Comparison of ENCODE assay signal across 10 cellular contexts in genomic region chr1:47755368-47755990, GRCh38.
DNase-seq lines count a peak whose midpoint lies in the region; ATAC-seq and TF ChIP-seq lines count a peak whose summit lies in the region.
"Had no signal": no experiment of that assay in that cellular context is flagged by ENCODE, and none has a peak within 500 bp of the region (broad histone marks: within the 10 kb centered on the region; RNA-seq: fewer than 3 reads in every experiment).

No MANE protein-coding gene starts in this region.

- POLR2A ChIA-PET in GM10248 (lab: Yijun Ruan, JAX): no interaction called here
- POLR2A ChIA-PET in naive thymus-derived CD8-positive, alpha-beta T cell (lab: Charles Lee): no interaction called here

- CTCF ChIA-PET in GM10248 (lab: Yijun Ruan, JAX): interaction anchor here (0.8 to 8.2 kb wide), 18 partner anchors 9 to 577 kb away, joined by 3 to 51 read pairs (median 6); partner anchors contain the start of gene FOXD2

- in situ Hi-C loops in brain microvascular endothelial cell (cut with HindIII; ENCODE audit: low pct_ligation_motif_present, low sequenced_read_pairs): no loop called here

- H3K36me3 Mint-ChIP-seq in naive thymus-derived CD8-positive, alpha-beta T cell: no peaks in the 10 kb centered on the region

- H3K27me3 ChIP-seq in brain microvascular endothelial cell (replicated peaks): no peaks in the 10 kb centered on the region
- H3K27me3 ChIP-seq: SJCRH30 had no signal

- no peak for ATAC-seq in naive thymus-derived CD8-positive, alpha-beta T cell

- no peak overlapping the region for H3K4me3 Mint-ChIP-seq in naive thymus-derived CD8-positive, alpha-beta T cell

- DNase-seq in GM10248 (ENCODE audit: extremely low spot score) (peak; percentile 73), HFF-Myc (ENCODE audit: extremely low read depth, low read depth) (no peak), T-helper 1 cell (peak in 3 of 5 donors; percentile 13 to 40 (median 24)), brain microvascular endothelial cell (no peak), NCI-H2081 treated with DMSO at 0.1 percent for 48 hours (lab: John Stamatoyannopoulos, UW) (no peak), NCI-H345 treated with DMSO at 0.1 percent for 48 hours (lab: John Stamatoyannopoulos, UW; ENCODE audit: unreplicated experiment) (no peak), T1000 (lab: John Stamatoyannopoulos, UW) (no peak)
- peak in 9 of 10 donors; percentile 4 to 69 (median 15) for DNase-seq in naive thymus-derived CD8-positive, alpha-beta T cell

- no peaks in the 10 kb centered on the region for H3K36me3 ChIP-seq in brain microvascular endothelial cell (replicated peaks)
- H3K36me3 ChIP-seq: SJCRH30 had no signal

- H3K27ac Mint-ChIP-seq in naive thymus-derived CD8-positive, alpha-beta T cell: no peak overlapping the region

- H3K9me3 Mint-ChIP-seq in naive thymus-derived CD8-positive, alpha-beta T cell: no peaks in the 10 kb centered on the region

- peak; percentile 68 for TF ChIP-seq CTCF in GM10248 (IDR thresholded peaks at IDR 0.05; ENCODE audit: control extremely low read depth, extremely low read depth, low read depth, missing control alignments)
- TF ChIP-seq CTCF in HFF-Myc (IDR thresholded peaks at IDR 0.05; ENCODE audit: low read depth, low read length, missing control alignments): peak; percentile 67
- TF ChIP-seq CTCF in brain microvascular endothelial cell (IDR thresholded peaks at IDR 0.05; ENCODE audit: low read depth, low read length, missing control alignments): peak; percentile 69

- H3K27ac ChIP-seq in brain microvascular endothelial cell: no peak overlapping the region
- H3K27ac ChIP-seq: parathyroid adenoma, SJCRH30 had no signal

- H3K4me3 ChIP-seq in HFF-Myc (replicated peaks; ENCODE audit: low read depth, low read length) (no peak overlapping the region), brain microvascular endothelial cell (ENCODE audit: low read depth, low read length) (no peak overlapping the region)
- H3K4me3 ChIP-seq: SJCRH30 had no signal

- H3K4me1 Mint-ChIP-seq in naive thymus-derived CD8-positive, alpha-beta T cell: peaks cover 0 to 2% (median 0%) of the 10 kb centered on the region in 4 donors

- H3K27me3 Mint-ChIP-seq in naive thymus-derived CD8-positive, alpha-beta T cell: peaks cover 5 to 35% (median 25%) of the 10 kb centered on the region in 5 donors

Comparison
In these comparisons a context has a peak if more than half of its experiments do, and no peak if none do; other contexts are left out.
1. DNase-seq: peak in GM10248 (single experiment), T-helper 1 cell (3 of 5) and naive thymus-derived CD8-positive, alpha-beta T cell (9 of 10); none in HFF-Myc (single experiment), brain microvascular endothelial cell (single experiment), NCI-H2081 treated with DMSO at 0.1 percent for 48 hours (single experiment), NCI-H345 treated with DMSO at 0.1 percent for 48 hours (single experiment) and T1000 (single experiment).
2. Peak in every context shown above with its lines, with median percentiles within 50 percentile points of each other: CTCF ChIP-seq.